10 cellular contexts compared by ENCODE assay signal in the genomic region with DNA sequence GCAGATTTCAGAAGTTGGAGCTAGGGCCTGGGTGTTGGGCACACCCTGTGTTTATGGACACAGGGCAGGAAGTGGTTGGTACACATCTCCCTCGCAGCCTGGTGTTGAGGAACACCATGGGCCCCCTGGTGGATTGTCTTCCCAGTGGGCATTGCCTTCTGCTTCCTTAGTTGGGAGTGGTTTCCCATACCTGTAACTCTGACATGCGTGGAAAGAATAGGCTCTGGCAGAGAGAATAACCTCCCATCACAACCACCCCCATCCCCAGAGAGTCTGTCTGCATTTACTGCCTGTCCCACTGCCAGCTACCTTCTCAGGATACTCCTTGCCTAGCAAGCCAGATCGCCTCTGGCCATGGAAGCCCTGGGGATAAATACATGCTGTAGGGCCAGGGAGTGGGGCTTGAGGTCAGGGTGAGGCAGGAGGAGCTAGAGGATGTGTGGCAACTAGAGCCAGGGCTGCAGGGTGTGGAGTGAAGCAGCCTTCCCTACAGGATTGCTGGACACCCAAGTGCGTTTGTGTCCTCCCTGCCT. TPM values are rescaled to one million over a fixed set of nuclear protein-coding genes. Genes with fewer than 3 reads are reported as not detected.
DNase-seq lines count a peak whose midpoint lies in the region; ATAC-seq, FAIRE-seq and TF ChIP-seq lines count a peak whose summit lies in the region.
"Had no signal": no experiment of that assay in that cellular context is flagged by ENCODE, and none has a peak within 500 bp of the region (broad histone marks: within the 10 kb centered on the region; RNA-seq: fewer than 3 reads in every experiment).

No MANE protein-coding gene starts in this region.

- peak; percentile 61 for TF ChIP-seq RAD21 in HepG2 (CRISPR knock-in tag; IDR thresholded peaks at IDR 0.05)

- no peaks in the 10 kb centered on the region for H4K20me1 ChIP-seq in HepG2 (ENCODE audit: insufficient read depth, low read length)

- H2AFZ ChIP-seq in HepG2 (ENCODE audit: low read length) = no peak overlapping the region

- H3K27ac ChIP-seq in HepG2 (ENCODE audit: extremely low read length, insufficient read depth, low read length) (peak overlapping the region; percentile 46), right lobe of liver (no peak overlapping the region), upper lobe of right lung (no peak overlapping the region)

- H3K4me3 ChIP-seq in HepG2 (replicated peaks in 1 of 3; ENCODE audit: insufficient read depth in 1 of 3, low read depth in 2 of 3, low read length in 3 of 3) (no peak overlapping the region), right lobe of liver (no peak overlapping the region), upper lobe of right lung (no peak overlapping the region)

- H3K9me3 ChIP-seq in HepG2 (ENCODE audit: low read length) (no peaks in the 10 kb centered on the region), right lobe of liver (no peaks in the 10 kb centered on the region), upper lobe of right lung (no peaks in the 10 kb centered on the region)

- H3K36me3 ChIP-seq in HepG2 (replicated peaks in 1 of 2; ENCODE audit: control insufficient read depth in 1 of 2, insufficient read depth in 2 of 2, low read length in 2 of 2) (peaks cover 23 to 28% of the 10 kb centered on the region in 2 experiments), right lobe of liver (peaks cover 0 to 20% (median 2%) of the 10 kb centered on the region in 4 donors), upper lobe of right lung (peaks cover 30% of the 10 kb centered on the region)

- no peak for TF ChIP-seq POLR2A in HepG2 (IDR thresholded peaks at IDR 0.05; ENCODE audit: insufficient read depth in 1 of 2, low read depth in 2 of 2, low read length in 2 of 2)
- TF ChIP-seq POLR2A in right lobe of liver (IDR thresholded peaks at IDR 0.05) = no peak

- intact Hi-C loops in HepG2 (cut with micrococcal nuclease; ENCODE audit: unreplicated experiment) (loop anchor here (5.0 to 10.0 kb wide), 2 partner anchors 61 to 128 kb away; partner anchors contain the start of gene ZNF318), right lobe of liver (cut with DNase I) (no loop called here), upper lobe of right lung (cut with DNase I) (no loop called here)

- TF ChIP-seq CTCF in HepG2 (CRISPR knock-in tag; IDR thresholded peaks at IDR 0.05) = peak; percentile 57
- TF ChIP-seq CTCF in right lobe of liver (IDR thresholded peaks at IDR 0.05) = no peak
- no peak for TF ChIP-seq CTCF in upper lobe of right lung (IDR thresholded peaks at IDR 0.05)

- in situ Hi-C loops in HepG2 (cut with HindIII; ENCODE audit: extremely low pct_ligation_motif_present, low pct_unique_long_range_greater_than_20kb) = loop anchor here (5.0 kb wide), 1 partner anchor 233 kb away; no protein-coding TSS in a partner anchor
- in situ Hi-C loops in SK-MEL-5 (cut with HindIII; ENCODE audit: low pct_unique_long_range_greater_than_20kb, low sequenced_read_pairs) = no loop called here

- peak; percentile 7 for ATAC-seq in HepG2
- ATAC-seq in right lobe of liver = no peak
- ATAC-seq in upper lobe of right lung = peak; percentile 42
- ATAC-seq in HG03432 (IDR thresholded peaks at IDR 0.05; ENCODE audit: unreplicated experiment) = no peak

- POLR2A ChIA-PET in HepG2 (lab: Yijun Ruan, JAX) = interaction anchor here (1.3 to 2.5 kb wide), 10 partner anchors 11 to 266 kb away, joined by 3 to 38 read pairs (median 9); partner anchors contain the start of genes DLK2, DNPH1, LRRC73 and TJAP1

- FAIRE-seq in HepG2 (lab: Jason Lieb, UNC) = peak; percentile 30

- peak overlapping the region; percentile 31; the same call in 1 of the 2 replicates for H3K9ac ChIP-seq in HepG2 (ENCODE audit: insufficient read depth, low read depth, low read length)

- 94% methylated on average over 4 of the region's 4 CpGs for WGBS in HepG2 (ENCODE audit: low lambda C conversion rate)
- WGBS in right lobe of liver (ENCODE audit: insufficient coverage, low coverage, low lambda C conversion rate, missing lambda C conversion rate) = 100% methylated on average over 2 of the region's 4 CpGs

- TF ChIP-seq EP300 in HepG2 (IDR thresholded peaks at IDR 0.05; ENCODE audit: low read depth in 2 of 2, low read length in 2 of 2) = no peak
- no peak for TF ChIP-seq EP300 in HepG2 (CRISPR knock-in tag; IDR thresholded peaks at IDR 0.05; ENCODE audit: borderline replicate concordance)

- peaks cover 22% of the 10 kb centered on the region for H3K4me1 ChIP-seq in HepG2 (ENCODE audit: insufficient read depth, low read length)
- H3K4me1 ChIP-seq in right lobe of liver = peaks cover 0 to 23% (median 11%) of the 10 kb centered on the region in 4 donors
- peaks cover 25% of the 10 kb centered on the region for H3K4me1 ChIP-seq in upper lobe of right lung

- H3K27me3 ChIP-seq in HepG2 (ENCODE audit: control insufficient read depth in 1 of 2, insufficient read depth in 2 of 2, low read length in 2 of 2) (no peaks in the 10 kb centered on the region), right lobe of liver (no peaks in the 10 kb centered on the region), upper lobe of right lung (no peaks in the 10 kb centered on the region)

- CTCF ChIA-PET in HepG2 (lab: Yijun Ruan, JAX; ENCODE audit: low intra/inter-chr PET ratio, low total read pairs) = interaction anchor here (1.2 to 3.5 kb wide), 4 partner anchors 10 to 109 kb away, joined by 3 to 53 read pairs (median 4); partner anchors contain the start of gene DLK2

- H3K79me2 ChIP-seq in HepG2 (ENCODE audit: insufficient read depth, low read length) = peaks cover 35% of the 10 kb centered on the region

- H3K4me2 ChIP-seq in HepG2 (ENCODE audit: low read depth, low read length) = peak overlapping the region; percentile 37; the same call in 1 of the 2 replicates

- no TSS peak for BruUV-seq in HepG2 (replicated peaks; lab: Mats Ljungman, UMichigan)

- DNase-seq in HepG2 (ENCODE audit: low spot score) (peak; percentile 41), right lobe of liver (no peak), SK-MEL-5 (ENCODE audit: low read depth, low spot score) (peak; percentile 15), fibroblast of gingiva (ENCODE audit: low read depth) (peak; percentile 27), upper lobe of right lung (no peak), NCI-H526 treated with DMSO at 0.1 percent for 48 hours (lab: John Stamatoyannopoulos, UW) (no peak), anterior cingulate cortex (lab: John Stamatoyannopoulos, UW) (no peak)
- DNase-seq: SHP77 had no signal

RNA-seq across cellular contexts. Expression of gene LRRC73, which starts 14.7 kb away (rescaled TPM):
- total RNA-seq in HepG2 (2016; rRNA removed; fragmentation: Illumina TruSeq; extraction: Trizol) (0.11 and 0.17 TPM in 2 replicates), right lobe of liver (under 1 TPM in 5 of 6 experiments, not detected in 1; 0.12 to 0.43 (median 0.26) TPM), upper lobe of right lung (0.55 TPM)
- 0.20 TPM in 1 of 2 replicates, not detected in the other for total RNA-seq in HepG2 (2016; cell fraction: cytosol; rRNA removed; fragmentation: Illumina TruSeq; extraction: Trizol; ENCODE audit: low read depth)
- total RNA-seq in HepG2 (2016; cell fraction: insoluble cytoplasmic fraction; rRNA removed; fragmentation: Illumina TruSeq; extraction: Trizol) = 0.16 and 0.22 TPM in 2 replicates
- 0.25 and 0.45 TPM in 2 replicates for total RNA-seq in HepG2 (2016; cell fraction: membrane; rRNA removed; fragmentation: Illumina TruSeq; extraction: Trizol)
- total RNA-seq in HepG2 (2016; cell fraction: nucleus; rRNA removed; fragmentation: Illumina TruSeq; extraction: Trizol) = 0.28 TPM in 1 of 2 replicates, not detected in the other
- 0.08 and 0.12 TPM in 2 replicates for polyA plus RNA-seq in HepG2 (2011; rRNA removed)
- 0.05 and 0.11 TPM in 2 replicates for polyA plus RNA-seq in HepG2 (2011; cell fraction: cytosol; rRNA removed)
- polyA plus RNA-seq in HepG2 (2011; cell fraction: nucleus; rRNA removed) = 0.28 and 0.39 TPM in 2 replicates
- 0.12 and 0.17 TPM in 2 replicates for polyA plus RNA-seq in HepG2 (2012)
- 0.10 and 0.14 TPM in 2 replicates for polyA plus RNA-seq in HepG2 (2016; cell fraction: cytosol; fragmentation: Illumina TruSeq; extraction: Trizol; ENCODE audit: low read depth)
- 0.19 and 0.41 TPM in 2 replicates for polyA plus RNA-seq in HepG2 (2016; cell fraction: insoluble cytoplasmic fraction; fragmentation: Illumina TruSeq; extraction: Trizol; ENCODE audit: low read depth)
- 0.17 and 0.19 TPM in 2 replicates for polyA plus RNA-seq in HepG2 (2016; cell fraction: membrane; fragmentation: Illumina TruSeq; extraction: Trizol; ENCODE audit: low read depth)
- polyA plus RNA-seq in HepG2 (2016; cell fraction: nucleus; fragmentation: Illumina TruSeq; extraction: Trizol; ENCODE audit: insufficient read depth, low read depth) = not detected in 2 replicates
- 0.06 and 0.09 TPM in 2 replicates for polyA minus RNA-seq in HepG2 (2011; rRNA and poly(A)+ RNA removed; ENCODE audit: low replicate concordance)
- polyA minus RNA-seq in HepG2 (2011; cell fraction: cytosol; rRNA and poly(A)+ RNA removed) = not detected in 2 replicates
- 0.50 and 0.77 TPM in 2 replicates for polyA minus RNA-seq in HepG2 (2011; cell fraction: nucleus; rRNA and poly(A)+ RNA removed)
- total RNA-seq in SK-MEL-5 (2014; rRNA removed; shearing (Covaris generic)) = 0.42 and 0.64 TPM in 2 replicates
- polyA plus RNA-seq in SK-MEL-5 (2015; cell fraction: cytosol; rRNA removed) = 1.2 and 1.4 TPM in 2 replicates
- 0.49 and 0.54 TPM in 2 replicates for polyA plus RNA-seq in SK-MEL-5 (2015; cell fraction: nucleus; rRNA removed)

RNA-seq across cellular contexts. Expression of gene TJAP1, which starts 18.1 kb away (rescaled TPM):
- total RNA-seq in HepG2 (2016; rRNA removed; fragmentation: Illumina TruSeq; extraction: Trizol) (10.2 and 15.7 TPM in 2 replicates), right lobe of liver (10 to 100 TPM in 5 of 6 experiments, 1 to 10 TPM in 1; 9.2 to 16.0 (median 12.9) TPM), upper lobe of right lung (31.2 TPM)
- 6.4 and 7.2 TPM in 2 replicates for total RNA-seq in HepG2 (2016; cell fraction: cytosol; rRNA removed; fragmentation: Illumina TruSeq; extraction: Trizol; ENCODE audit: low read depth)
- 12.5 and 16.8 TPM in 2 replicates for total RNA-seq in HepG2 (2016; cell fraction: insoluble cytoplasmic fraction; rRNA removed; fragmentation: Illumina TruSeq; extraction: Trizol)
- total RNA-seq in HepG2 (2016; cell fraction: membrane; rRNA removed; fragmentation: Illumina TruSeq; extraction: Trizol) = 7.9 and 8.5 TPM in 2 replicates
- total RNA-seq in HepG2 (2016; cell fraction: nucleus; rRNA removed; fragmentation: Illumina TruSeq; extraction: Trizol) = 22.6 and 23.5 TPM in 2 replicates
- 41.6 and 48.3 TPM in 2 replicates for polyA plus RNA-seq in HepG2 (2011; rRNA removed)
- polyA plus RNA-seq in HepG2 (2011; cell fraction: cytosol; rRNA removed) = 19.2 and 22.0 TPM in 2 replicates
- polyA plus RNA-seq in HepG2 (2011; cell fraction: nucleus; rRNA removed) = 220 TPM in 2 replicates
- 27.3 and 28.6 TPM in 2 replicates for polyA plus RNA-seq in HepG2 (2012)
- polyA plus RNA-seq in HepG2 (2016; cell fraction: cytosol; fragmentation: Illumina TruSeq; extraction: Trizol; ENCODE audit: low read depth) = 2.1 and 2.3 TPM in 2 replicates
- 13.6 and 18.5 TPM in 2 replicates for polyA plus RNA-seq in HepG2 (2016; cell fraction: insoluble cytoplasmic fraction; fragmentation: Illumina TruSeq; extraction: Trizol; ENCODE audit: low read depth)
- 6.4 and 6.8 TPM in 2 replicates for polyA plus RNA-seq in HepG2 (2016; cell fraction: membrane; fragmentation: Illumina TruSeq; extraction: Trizol; ENCODE audit: low read depth)
- polyA plus RNA-seq in HepG2 (2016; cell fraction: nucleus; fragmentation: Illumina TruSeq; extraction: Trizol; ENCODE audit: insufficient read depth, low read depth) = 89.6 and 90.5 TPM in 2 replicates
- 17.3 and 27.1 TPM in 2 replicates for polyA minus RNA-seq in HepG2 (2011; rRNA and poly(A)+ RNA removed; ENCODE audit: low replicate concordance)
- polyA minus RNA-seq in HepG2 (2011; cell fraction: cytosol; rRNA and poly(A)+ RNA removed) = 9.3 and 9.7 TPM in 2 replicates
- polyA minus RNA-seq in HepG2 (2011; cell fraction: nucleus; rRNA and poly(A)+ RNA removed) = 38.8 and 46.0 TPM in 2 replicates
- 12.4 and 18.2 TPM in 2 replicates for total RNA-seq in SK-MEL-5 (2014; rRNA removed; shearing (Covaris generic))
- 30.2 and 45.6 TPM in 2 replicates for polyA plus RNA-seq in SK-MEL-5 (2015; cell fraction: cytosol; rRNA removed)
- polyA plus RNA-seq in SK-MEL-5 (2015; cell fraction: nucleus; rRNA removed) = 82.9 and 95.0 TPM in 2 replicates

RNA-seq across cellular contexts. Expression of gene YIPF3, which starts 21.3 kb away (rescaled TPM):
- total RNA-seq in HepG2 (2016; rRNA removed; fragmentation: Illumina TruSeq; extraction: Trizol) (51.2 and 107 TPM in 2 replicates), right lobe of liver (10 to 100 TPM; 58.9 to 70.0 (median 62.7) TPM), upper lobe of right lung (100 TPM)
- 19.3 and 20.8 TPM in 2 replicates for total RNA-seq in HepG2 (2016; cell fraction: cytosol; rRNA removed; fragmentation: Illumina TruSeq; extraction: Trizol; ENCODE audit: low read depth)
- total RNA-seq in HepG2 (2016; cell fraction: insoluble cytoplasmic fraction; rRNA removed; fragmentation: Illumina TruSeq; extraction: Trizol) = 52.6 and 108 TPM in 2 replicates
- 31.6 and 33.9 TPM in 2 replicates for total RNA-seq in HepG2 (2016; cell fraction: membrane; rRNA removed; fragmentation: Illumina TruSeq; extraction: Trizol)
- total RNA-seq in HepG2 (2016; cell fraction: nucleus; rRNA removed; fragmentation: Illumina TruSeq; extraction: Trizol) = 73.3 and 83.7 TPM in 2 replicates
- 206 and 248 TPM in 2 replicates for polyA plus RNA-seq in HepG2 (2011; rRNA removed)
- polyA plus RNA-seq in HepG2 (2011; cell fraction: cytosol; rRNA removed) = 157 and 165 TPM in 2 replicates
- polyA plus RNA-seq in HepG2 (2011; cell fraction: nucleus; rRNA removed) = 258 and 264 TPM in 2 replicates
- polyA plus RNA-seq in HepG2 (2012) = 74.4 and 84.6 TPM in 2 replicates
- polyA plus RNA-seq in HepG2 (2016; cell fraction: cytosol; fragmentation: Illumina TruSeq; extraction: Trizol; ENCODE audit: low read depth) = 20.5 and 25.2 TPM in 2 replicates
- polyA plus RNA-seq in HepG2 (2016; cell fraction: insoluble cytoplasmic fraction; fragmentation: Illumina TruSeq; extraction: Trizol; ENCODE audit: low read depth) = 66.6 and 70.3 TPM in 2 replicates
- polyA plus RNA-seq in HepG2 (2016; cell fraction: membrane; fragmentation: Illumina TruSeq; extraction: Trizol; ENCODE audit: low read depth) = 36.5 and 37.7 TPM in 2 replicates
- polyA plus RNA-seq in HepG2 (2016; cell fraction: nucleus; fragmentation: Illumina TruSeq; extraction: Trizol; ENCODE audit: insufficient read depth, low read depth) = 171 and 181 TPM in 2 replicates
- 223 and 558 TPM in 2 replicates for polyA minus RNA-seq in HepG2 (2011; rRNA and poly(A)+ RNA removed; ENCODE audit: low replicate concordance)
- 65.6 and 67.3 TPM in 2 replicates for polyA minus RNA-seq in HepG2 (2011; cell fraction: cytosol; rRNA and poly(A)+ RNA removed)
- polyA minus RNA-seq in HepG2 (2011; cell fraction: nucleus; rRNA and poly(A)+ RNA removed) = 65.1 and 74.2 TPM in 2 replicates
- 156 and 160 TPM in 2 replicates for total RNA-seq in SK-MEL-5 (2014; rRNA removed; shearing (Covaris generic))
- 184 and 234 TPM in 2 replicates for polyA plus RNA-seq in SK-MEL-5 (2015; cell fraction: cytosol; rRNA removed)
- polyA plus RNA-seq in SK-MEL-5 (2015; cell fraction: nucleus; rRNA removed) = 108 and 164 TPM in 2 replicates

RNA-seq across cellular contexts. Expression of gene POLR1C, which starts 21.4 kb away (rescaled TPM):
- 72.2 and 75.6 TPM in 2 replicates for total RNA-seq in HepG2 (2016; rRNA removed; fragmentation: Illumina TruSeq; extraction: Trizol)
- 19.4 and 24.1 TPM in 2 replicates for total RNA-seq in HepG2 (2016; cell fraction: cytosol; rRNA removed; fragmentation: Illumina TruSeq; extraction: Trizol; ENCODE audit: low read depth)
- 70.2 and 74.8 TPM in 2 replicates for total RNA-seq in HepG2 (2016; cell fraction: insoluble cytoplasmic fraction; rRNA removed; fragmentation: Illumina TruSeq; extraction: Trizol)
- total RNA-seq in HepG2 (2016; cell fraction: membrane; rRNA removed; fragmentation: Illumina TruSeq; extraction: Trizol) = 23.7 and 25.3 TPM in 2 replicates
- 59.4 and 67.1 TPM in 2 replicates for total RNA-seq in HepG2 (2016; cell fraction: nucleus; rRNA removed; fragmentation: Illumina TruSeq; extraction: Trizol)
- polyA plus RNA-seq in HepG2 (2011; rRNA removed) = 55.2 and 62.6 TPM in 2 replicates
- 38.9 and 45.7 TPM in 2 replicates for polyA plus RNA-seq in HepG2 (2011; cell fraction: cytosol; rRNA removed)
- 96.3 and 102 TPM in 2 replicates for polyA plus RNA-seq in HepG2 (2011; cell fraction: nucleus; rRNA removed)
- polyA plus RNA-seq in HepG2 (2012) = 50.7 and 62.3 TPM in 2 replicates
- polyA plus RNA-seq in HepG2 (2016; cell fraction: cytosol; fragmentation: Illumina TruSeq; extraction: Trizol; ENCODE audit: low read depth) = 7.2 and 7.7 TPM in 2 replicates
- polyA plus RNA-seq in HepG2 (2016; cell fraction: insoluble cytoplasmic fraction; fragmentation: Illumina TruSeq; extraction: Trizol; ENCODE audit: low read depth) = 58.7 and 61.6 TPM in 2 replicates
- 9.7 and 11.7 TPM in 2 replicates for polyA plus RNA-seq in HepG2 (2016; cell fraction: membrane; fragmentation: Illumina TruSeq; extraction: Trizol; ENCODE audit: low read depth)
- polyA plus RNA-seq in HepG2 (2016; cell fraction: nucleus; fragmentation: Illumina TruSeq; extraction: Trizol; ENCODE audit: insufficient read depth, low read depth) = 97.9 and 104 TPM in 2 replicates
- polyA minus RNA-seq in HepG2 (2011; rRNA and poly(A)+ RNA removed; ENCODE audit: low replicate concordance) = 40.9 and 99.4 TPM in 2 replicates
- 17.0 and 20.2 TPM in 2 replicates for polyA minus RNA-seq in HepG2 (2011; cell fraction: cytosol; rRNA and poly(A)+ RNA removed)
- polyA minus RNA-seq in HepG2 (2011; cell fraction: nucleus; rRNA and poly(A)+ RNA removed) = 41.5 and 42.6 TPM in 2 replicates
- total RNA-seq in right lobe of liver = 10 to 100 TPM; 12.2 to 17.7 (median 14.1) TPM
- 45.3 and 47.5 TPM in 2 replicates for total RNA-seq in SK-MEL-5 (2014; rRNA removed; shearing (Covaris generic))
- 30.3 and 33.4 TPM in 2 replicates for polyA plus RNA-seq in SK-MEL-5 (2015; cell fraction: cytosol; rRNA removed)
- 162 and 166 TPM in 2 replicates for polyA plus RNA-seq in SK-MEL-5 (2015; cell fraction: nucleus; rRNA removed)
- total RNA-seq in upper lobe of right lung = 28.5 TPM

RNA-seq across cellular contexts. Expression of gene DLK2, which starts 40.1 kb away (rescaled TPM):
- total RNA-seq in HepG2 (2016; rRNA removed; fragmentation: Illumina TruSeq; extraction: Trizol) (0.74 and 1.2 TPM in 2 replicates), right lobe of liver (under 1 TPM in 1 of 6 experiments, not detected in 5; 0.13 TPM), upper lobe of right lung (0.23 TPM)
- total RNA-seq in HepG2 (2016; cell fraction: cytosol; rRNA removed; fragmentation: Illumina TruSeq; extraction: Trizol; ENCODE audit: low read depth) = 0.62 and 0.81 TPM in 2 replicates
- 1.1 and 1.4 TPM in 2 replicates for total RNA-seq in HepG2 (2016; cell fraction: insoluble cytoplasmic fraction; rRNA removed; fragmentation: Illumina TruSeq; extraction: Trizol)
- total RNA-seq in HepG2 (2016; cell fraction: membrane; rRNA removed; fragmentation: Illumina TruSeq; extraction: Trizol) = 0.71 and 1.7 TPM in 2 replicates
- 0.81 TPM in 2 replicates for total RNA-seq in HepG2 (2016; cell fraction: nucleus; rRNA removed; fragmentation: Illumina TruSeq; extraction: Trizol)
- 3.8 and 5.9 TPM in 2 replicates for polyA plus RNA-seq in HepG2 (2011; rRNA removed)
- polyA plus RNA-seq in HepG2 (2011; cell fraction: cytosol; rRNA removed) = 5.4 and 6.3 TPM in 2 replicates
- polyA plus RNA-seq in HepG2 (2011; cell fraction: nucleus; rRNA removed) = 5.7 and 8.0 TPM in 2 replicates
- 3.9 and 4.0 TPM in 2 replicates for polyA plus RNA-seq in HepG2 (2012)
- polyA plus RNA-seq in HepG2 (2016; cell fraction: cytosol; fragmentation: Illumina TruSeq; extraction: Trizol; ENCODE audit: low read depth) = 1.2 TPM in 2 replicates
- polyA plus RNA-seq in HepG2 (2016; cell fraction: insoluble cytoplasmic fraction; fragmentation: Illumina TruSeq; extraction: Trizol; ENCODE audit: low read depth) = 0.61 and 0.65 TPM in 2 replicates
- polyA plus RNA-seq in HepG2 (2016; cell fraction: membrane; fragmentation: Illumina TruSeq; extraction: Trizol; ENCODE audit: low read depth) = 1.1 and 2.0 TPM in 2 replicates
- polyA plus RNA-seq in HepG2 (2016; cell fraction: nucleus; fragmentation: Illumina TruSeq; extraction: Trizol; ENCODE audit: insufficient read depth, low read depth) = 1.5 and 2.0 TPM in 2 replicates
- 2.9 and 10.0 TPM in 2 replicates for polyA minus RNA-seq in HepG2 (2011; rRNA and poly(A)+ RNA removed; ENCODE audit: low replicate concordance)
- polyA minus RNA-seq in HepG2 (2011; cell fraction: cytosol; rRNA and poly(A)+ RNA removed) = 2.9 and 3.3 TPM in 2 replicates
- polyA minus RNA-seq in HepG2 (2011; cell fraction: nucleus; rRNA and poly(A)+ RNA removed) = 1.7 TPM in 2 replicates
- 0.48 and 0.83 TPM in 2 replicates for total RNA-seq in SK-MEL-5 (2014; rRNA removed; shearing (Covaris generic))
- 0.62 and 0.86 TPM in 2 replicates for polyA plus RNA-seq in SK-MEL-5 (2015; cell fraction: cytosol; rRNA removed)
- 1.5 and 1.6 TPM in 2 replicates for polyA plus RNA-seq in SK-MEL-5 (2015; cell fraction: nucleus; rRNA removed)
- total RNA-seq: subcutaneous adipose tissue had no signal

Comparison
In these comparisons a context has a peak if more than half of its experiments do, and no peak if none do; other contexts are left out.
1. ATAC-seq: peak in HepG2 (single experiment) and upper lobe of right lung (single experiment); none in right lobe of liver (0 of 4) and HG03432 (single experiment).
2. DNase-seq: peak in HepG2 (single experiment), SK-MEL-5 (single experiment) and fibroblast of gingiva (single experiment); none in right lobe of liver (0 of 3), upper lobe of right lung (single experiment), NCI-H526 treated with DMSO at 0.1 percent for 48 hours (single experiment) and anterior cingulate cortex (0 of 58).